Comparison of ENCODE assay signal across 8 cellular contexts in genomic region chr1:109395602-109396512, GRCh38. TPM values are rescaled to one million over a fixed set of nuclear protein-coding genes. Genes with fewer than 3 reads are reported as not detected.
DNase-seq lines count a peak whose midpoint lies in the region; ATAC-seq and TF ChIP-seq lines count a peak whose summit lies in the region.

No MANE protein-coding gene starts in this region.

- TF ChIP-seq EP300 in neural cell (conservative IDR thresholded peaks at IDR 0.05; ENCODE audit: poor library complexity, severe bottlenecking): no peak

- H3K9me3 ChIP-seq in BLaER1: no peaks in the 10 kb centered on the region
- H3K9me3 ChIP-seq in neural cell (ENCODE audit: low read length): no peaks in the 10 kb centered on the region

- H3K36me3 ChIP-seq in BLaER1: peaks cover 6% of the 10 kb centered on the region; the same call in 1 of the 2 replicates
- H3K36me3 ChIP-seq in neural cell (ENCODE audit: insufficient read depth, low read length): peaks cover 4% of the 10 kb centered on the region

- H4K20me1 ChIP-seq in BLaER1 (0 out of 2 replicates have a peak, but pooled peaks cover 14% of the 10 kb centered on the region), neural cell (ENCODE audit: insufficient read depth) (peaks cover 3% of the 10 kb centered on the region)

- no peaks in the 10 kb centered on the region for H3F3A ChIP-seq in neural cell (ENCODE audit: insufficient read depth, low read length, poor library complexity, severe bottlenecking)

- peaks cover 10% of the 10 kb centered on the region for H3K36me3 Mint-ChIP-seq in effector memory CD8-positive, alpha-beta T cell (ENCODE audit: insufficient read depth)

- ATAC-seq in effector memory CD8-positive, alpha-beta T cell (replicated peaks): no peak
- ATAC-seq in GM18519 (IDR thresholded peaks at IDR 0.05; ENCODE audit: low FRiP score, unreplicated experiment) (no peak), GM18505 (IDR thresholded peaks at IDR 0.05; ENCODE audit: unreplicated experiment) (no peak)

- H3K27ac ChIP-seq in BLaER1 (no peak overlapping the region), neural cell (ENCODE audit: low read length) (no peak overlapping the region)

- no peaks in the 10 kb centered on the region for H3K9me2 ChIP-seq in neural cell (ENCODE audit: insufficient read depth, low read length)

- no peak for TF ChIP-seq POLR2A in GM18505 (IDR thresholded peaks at IDR 0.05; ENCODE audit: borderline replicate concordance, extremely low read depth, insufficient read depth, insufficient read length)

- no peak for TF ChIP-seq RAD21 in neural cell (conservative IDR thresholded peaks at IDR 0.05)

- H3K4me1 ChIP-seq in BLaER1: peaks cover 48% of the 10 kb centered on the region

- H3K9ac ChIP-seq in BLaER1 (no peak overlapping the region), neural cell (ENCODE audit: low read length) (peak overlapping the region; percentile 67)

- DNase-seq in MV-4-11 (lab: John Stamatoyannopoulos, UW) (peak; percentile 79), NCI-H2029 (lab: John Stamatoyannopoulos, UW) (no peak)
- no peak for DNase-seq in effector memory CD8-positive, alpha-beta T cell
- DNase-seq in activated T-cell treated with anti-CD3 and anti-CD28 coated beads, Interleukin-2, amount 50 U/mL, for 48 hours: no peak

- H3K27me3 Mint-ChIP-seq in effector memory CD8-positive, alpha-beta T cell: peaks cover 47 to 55% of the 10 kb centered on the region in 2 donors

- peaks cover 9% of the 10 kb centered on the region in 2 donors for H3K4me1 Mint-ChIP-seq in effector memory CD8-positive, alpha-beta T cell (ENCODE audit: low read depth in 2 of 2)

- H3K4me3 Mint-ChIP-seq in effector memory CD8-positive, alpha-beta T cell: peak overlapping the region; percentile 78 to 80

- H3K4me2 ChIP-seq in BLaER1 (peak overlapping the region; percentile 95), neural cell (ENCODE audit: low read length) (peak overlapping the region; percentile 96)

- H2AFZ ChIP-seq in neural cell (ENCODE audit: low read depth, low read length): no peak overlapping the region

- H3K4me3 ChIP-seq in BLaER1: no peak overlapping the region
- H3K4me3 ChIP-seq in neural cell (ENCODE audit: low read length): peak overlapping the region; percentile 81

- peaks cover 30% of the 10 kb centered on the region for H3K27me3 ChIP-seq in BLaER1
- H3K27me3 ChIP-seq in neural cell (ENCODE audit: insufficient read depth, low read depth, low read length): no peaks in the 10 kb centered on the region

- H3K9me3 Mint-ChIP-seq in effector memory CD8-positive, alpha-beta T cell: no peaks in the 10 kb centered on the region

- H3K27ac Mint-ChIP-seq in effector memory CD8-positive, alpha-beta T cell: no peak overlapping the region

- TF ChIP-seq CTCF in neural cell (IDR thresholded peaks at IDR 0.05; ENCODE audit: poor library complexity, severe bottlenecking): no peak

- H3K79me2 ChIP-seq in neural cell (replicated peaks; ENCODE audit: insufficient read depth, low read length): peaks cover 48% of the 10 kb centered on the region

TF ChIP-seq in neural cell, 6 proteins besides CTCF, POLR2A, EP300 and RAD21:
- TF ChIP-seq, protein P1, sequence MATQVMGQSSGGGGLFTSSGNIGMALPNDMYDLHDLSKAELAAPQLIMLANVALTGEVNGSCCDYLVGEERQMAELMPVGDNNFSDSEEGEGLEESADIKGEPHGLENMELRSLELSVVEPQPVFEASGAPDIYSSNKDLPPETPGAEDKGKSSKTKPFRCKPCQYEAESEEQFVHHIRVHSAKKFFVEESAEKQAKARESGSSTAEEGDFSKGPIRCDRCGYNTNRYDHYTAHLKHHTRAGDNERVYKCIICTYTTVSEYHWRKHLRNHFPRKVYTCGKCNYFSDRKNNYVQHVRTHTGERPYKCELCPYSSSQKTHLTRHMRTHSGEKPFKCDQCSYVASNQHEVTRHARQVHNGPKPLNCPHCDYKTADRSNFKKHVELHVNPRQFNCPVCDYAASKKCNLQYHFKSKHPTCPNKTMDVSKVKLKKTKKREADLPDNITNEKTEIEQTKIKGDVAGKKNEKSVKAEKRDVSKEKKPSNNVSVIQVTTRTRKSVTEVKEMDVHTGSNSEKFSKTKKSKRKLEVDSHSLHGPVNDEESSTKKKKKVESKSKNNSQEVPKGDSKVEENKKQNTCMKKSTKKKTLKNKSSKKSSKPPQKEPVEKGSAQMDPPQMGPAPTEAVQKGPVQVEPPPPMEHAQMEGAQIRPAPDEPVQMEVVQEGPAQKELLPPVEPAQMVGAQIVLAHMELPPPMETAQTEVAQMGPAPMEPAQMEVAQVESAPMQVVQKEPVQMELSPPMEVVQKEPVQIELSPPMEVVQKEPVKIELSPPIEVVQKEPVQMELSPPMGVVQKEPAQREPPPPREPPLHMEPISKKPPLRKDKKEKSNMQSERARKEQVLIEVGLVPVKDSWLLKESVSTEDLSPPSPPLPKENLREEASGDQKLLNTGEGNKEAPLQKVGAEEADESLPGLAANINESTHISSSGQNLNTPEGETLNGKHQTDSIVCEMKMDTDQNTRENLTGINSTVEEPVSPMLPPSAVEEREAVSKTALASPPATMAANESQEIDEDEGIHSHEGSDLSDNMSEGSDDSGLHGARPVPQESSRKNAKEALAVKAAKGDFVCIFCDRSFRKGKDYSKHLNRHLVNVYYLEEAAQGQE (IDR thresholded peaks at IDR 0.05; ENCODE audit: borderline replicate concordance): no peak
- TF ChIP-seq TAF1 (IDR thresholded peaks at IDR 0.05; ENCODE audit: low read depth) (no peak), SMC3 (conservative IDR thresholded peaks at IDR 0.05; ENCODE audit: poor library complexity) (no peak), POLR2AphosphoS5 (IDR thresholded peaks at IDR 0.05) (no peak), EZH2 (IDR thresholded peaks at IDR 0.05; ENCODE audit: borderline replicate concordance, insufficient read depth, low read length, poor library complexity, severe bottlenecking) (no peak), MXI1 (conservative IDR thresholded peaks at IDR 0.05; ENCODE audit: poor library complexity, severe bottlenecking) (no peak)

RNA-seq across cellular contexts. Expression of gene SORT1, which starts 1.9 kb away (rescaled TPM):
- 31.4 and 33.3 TPM in 2 replicates for polyA plus RNA-seq in neural cell
- polyA minus RNA-seq in neural cell: 81.5 and 82.8 TPM in 2 replicates

RNA-seq across cellular contexts. Expression of gene PSMA5, which starts 30.4 kb away (rescaled TPM):
- polyA plus RNA-seq in neural cell: 98.8 and 99.8 TPM in 2 replicates
- 28.7 and 31.5 TPM in 2 replicates for polyA minus RNA-seq in neural cell
